ENCODE assay signal across 1 cellular context in the genomic region with DNA sequence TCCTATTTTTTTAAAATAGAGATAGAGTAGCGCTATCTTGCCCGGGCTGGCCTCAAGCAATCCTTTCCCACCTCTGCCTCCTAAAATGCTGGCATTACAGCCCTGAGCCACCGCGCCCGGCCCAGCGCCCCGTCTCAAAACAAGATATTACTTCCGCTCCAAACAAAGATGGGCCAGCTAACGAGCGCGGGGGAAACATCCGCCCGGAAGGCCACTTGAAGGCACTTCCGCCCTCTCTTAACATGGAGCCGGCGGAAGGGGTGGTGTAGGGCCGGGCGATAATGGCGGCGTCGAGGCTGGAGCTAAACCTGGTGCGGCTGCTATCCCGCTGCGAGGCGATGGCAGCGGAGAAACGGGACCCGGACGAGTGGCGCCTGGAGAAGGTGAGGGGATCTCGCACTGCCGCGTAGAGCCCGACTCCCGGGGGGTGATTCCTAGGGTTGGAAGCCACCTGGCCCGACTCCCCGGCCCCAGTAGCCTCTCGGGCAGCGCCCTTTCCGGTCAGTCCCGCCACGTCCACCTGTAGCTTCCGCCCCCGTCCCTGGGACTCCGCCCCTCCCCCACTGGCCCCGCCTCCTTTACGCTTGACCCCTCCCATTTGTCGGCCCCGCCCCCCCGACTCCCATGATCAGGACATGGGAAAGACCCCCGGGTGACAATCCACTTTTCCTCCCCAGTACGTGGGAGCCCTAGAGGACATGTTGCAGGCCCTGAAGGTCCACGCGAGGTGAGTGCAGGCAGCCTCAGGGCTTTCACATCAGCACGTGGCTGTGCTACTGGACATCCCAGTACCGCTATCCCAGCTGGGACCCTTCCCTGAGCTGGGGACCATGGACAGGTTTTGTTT.
A peak's percentile ranks its signal among the peaks of the same experiment; 100 is the strongest.
TF ChIP-seq lines count a peak whose summit lies in the region.

A gene with protein sequence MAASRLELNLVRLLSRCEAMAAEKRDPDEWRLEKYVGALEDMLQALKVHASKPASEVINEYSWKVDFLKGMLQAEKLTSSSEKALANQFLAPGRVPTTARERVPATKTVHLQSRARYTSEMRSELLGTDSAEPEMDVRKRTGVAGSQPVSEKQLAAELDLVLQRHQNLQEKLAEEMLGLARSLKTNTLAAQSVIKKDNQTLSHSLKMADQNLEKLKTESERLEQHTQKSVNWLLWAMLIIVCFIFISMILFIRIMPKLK (plus strand): TSS at position 233 of the 847 bp plus-strand sequence. CDS start 49 bp downstream, at position 282.

TF ChIP-seq in SK-N-SH, 30 proteins besides CTCF, POLR2A, EP300 and RAD21 (continued from another document):
- TF ChIP-seq, protein P1, sequence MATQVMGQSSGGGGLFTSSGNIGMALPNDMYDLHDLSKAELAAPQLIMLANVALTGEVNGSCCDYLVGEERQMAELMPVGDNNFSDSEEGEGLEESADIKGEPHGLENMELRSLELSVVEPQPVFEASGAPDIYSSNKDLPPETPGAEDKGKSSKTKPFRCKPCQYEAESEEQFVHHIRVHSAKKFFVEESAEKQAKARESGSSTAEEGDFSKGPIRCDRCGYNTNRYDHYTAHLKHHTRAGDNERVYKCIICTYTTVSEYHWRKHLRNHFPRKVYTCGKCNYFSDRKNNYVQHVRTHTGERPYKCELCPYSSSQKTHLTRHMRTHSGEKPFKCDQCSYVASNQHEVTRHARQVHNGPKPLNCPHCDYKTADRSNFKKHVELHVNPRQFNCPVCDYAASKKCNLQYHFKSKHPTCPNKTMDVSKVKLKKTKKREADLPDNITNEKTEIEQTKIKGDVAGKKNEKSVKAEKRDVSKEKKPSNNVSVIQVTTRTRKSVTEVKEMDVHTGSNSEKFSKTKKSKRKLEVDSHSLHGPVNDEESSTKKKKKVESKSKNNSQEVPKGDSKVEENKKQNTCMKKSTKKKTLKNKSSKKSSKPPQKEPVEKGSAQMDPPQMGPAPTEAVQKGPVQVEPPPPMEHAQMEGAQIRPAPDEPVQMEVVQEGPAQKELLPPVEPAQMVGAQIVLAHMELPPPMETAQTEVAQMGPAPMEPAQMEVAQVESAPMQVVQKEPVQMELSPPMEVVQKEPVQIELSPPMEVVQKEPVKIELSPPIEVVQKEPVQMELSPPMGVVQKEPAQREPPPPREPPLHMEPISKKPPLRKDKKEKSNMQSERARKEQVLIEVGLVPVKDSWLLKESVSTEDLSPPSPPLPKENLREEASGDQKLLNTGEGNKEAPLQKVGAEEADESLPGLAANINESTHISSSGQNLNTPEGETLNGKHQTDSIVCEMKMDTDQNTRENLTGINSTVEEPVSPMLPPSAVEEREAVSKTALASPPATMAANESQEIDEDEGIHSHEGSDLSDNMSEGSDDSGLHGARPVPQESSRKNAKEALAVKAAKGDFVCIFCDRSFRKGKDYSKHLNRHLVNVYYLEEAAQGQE (IDR thresholded peaks at IDR 0.05; ENCODE audit: low read depth, low read length), result peak; percentile 46; the same call in 1 of the 2 replicates
- TF ChIP-seq NFIC (IDR thresholded peaks at IDR 0.05; ENCODE audit: borderline replicate concordance) (peak; percentile 44; the same call in 1 of the 2 replicates), JUND (IDR thresholded peaks at IDR 0.05) (peak; percentile 21; the same call in 1 of the 2 replicates), FOXJ3 (CRISPR knock-in tag; IDR thresholded peaks at IDR 0.05) (no peak; the same call in 1 of the 2 replicates), RCOR1 (IDR thresholded peaks at IDR 0.05; ENCODE audit: low read length) (no peak), EZH2phosphoT487 (IDR thresholded peaks at IDR 0.05; ENCODE audit: borderline replicate concordance, low read depth) (no peak), RXRA (IDR thresholded peaks at IDR 0.05; ENCODE audit: borderline replicate concordance, low read depth) (no peak), ELF1 (IDR thresholded peaks at IDR 0.05) (peak; percentile 99), POLR2AphosphoS5 (IDR thresholded peaks at IDR 0.05; ENCODE audit: low read depth, low read length) (peak; percentile 93), FOXM1 (IDR thresholded peaks at IDR 0.05; ENCODE audit: low read depth) (peak; percentile 41; the same call in 1 of the 2 replicates), FOSL2 (IDR thresholded peaks at IDR 0.05; ENCODE audit: borderline replicate concordance, low read depth) (no peak)
- TF ChIP-seq, protein P2, sequence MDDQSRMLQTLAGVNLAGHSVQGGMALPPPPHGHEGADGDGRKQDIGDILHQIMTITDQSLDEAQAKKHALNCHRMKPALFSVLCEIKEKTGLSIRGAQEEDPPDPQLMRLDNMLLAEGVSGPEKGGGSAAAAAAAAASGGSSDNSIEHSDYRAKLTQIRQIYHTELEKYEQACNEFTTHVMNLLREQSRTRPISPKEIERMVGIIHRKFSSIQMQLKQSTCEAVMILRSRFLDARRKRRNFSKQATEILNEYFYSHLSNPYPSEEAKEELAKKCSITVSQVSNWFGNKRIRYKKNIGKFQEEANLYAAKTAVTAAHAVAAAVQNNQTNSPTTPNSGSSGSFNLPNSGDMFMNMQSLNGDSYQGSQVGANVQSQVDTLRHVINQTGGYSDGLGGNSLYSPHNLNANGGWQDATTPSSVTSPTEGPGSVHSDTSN (IDR thresholded peaks at IDR 0.05), result peak; percentile 41; the same call in 1 of the 2 replicates
- TF ChIP-seq, protein P3, sequence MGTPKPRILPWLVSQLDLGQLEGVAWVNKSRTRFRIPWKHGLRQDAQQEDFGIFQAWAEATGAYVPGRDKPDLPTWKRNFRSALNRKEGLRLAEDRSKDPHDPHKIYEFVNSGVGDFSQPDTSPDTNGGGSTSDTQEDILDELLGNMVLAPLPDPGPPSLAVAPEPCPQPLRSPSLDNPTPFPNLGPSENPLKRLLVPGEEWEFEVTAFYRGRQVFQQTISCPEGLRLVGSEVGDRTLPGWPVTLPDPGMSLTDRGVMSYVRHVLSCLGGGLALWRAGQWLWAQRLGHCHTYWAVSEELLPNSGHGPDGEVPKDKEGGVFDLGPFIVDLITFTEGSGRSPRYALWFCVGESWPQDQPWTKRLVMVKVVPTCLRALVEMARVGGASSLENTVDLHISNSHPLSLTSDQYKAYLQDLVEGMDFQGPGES (IDR thresholded peaks at IDR 0.05; ENCODE audit: low read depth, low read length), result no peak
- TF ChIP-seq, protein P4, sequence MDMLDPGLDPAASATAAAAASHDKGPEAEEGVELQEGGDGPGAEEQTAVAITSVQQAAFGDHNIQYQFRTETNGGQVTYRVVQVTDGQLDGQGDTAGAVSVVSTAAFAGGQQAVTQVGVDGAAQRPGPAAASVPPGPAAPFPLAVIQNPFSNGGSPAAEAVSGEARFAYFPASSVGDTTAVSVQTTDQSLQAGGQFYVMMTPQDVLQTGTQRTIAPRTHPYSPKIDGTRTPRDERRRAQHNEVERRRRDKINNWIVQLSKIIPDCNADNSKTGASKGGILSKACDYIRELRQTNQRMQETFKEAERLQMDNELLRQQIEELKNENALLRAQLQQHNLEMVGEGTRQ (IDR thresholded peaks at IDR 0.05; ENCODE audit: borderline replicate concordance, low read depth, low read length), result no peak
